11 cellular contexts compared by ENCODE assay signal in genomic region chr17:67139784-67140665, GRCh38.
DNase-seq lines count a peak whose midpoint lies in the region; ATAC-seq and TF ChIP-seq lines count a peak whose summit lies in the region.
"Had no signal": no experiment of that assay in that cellular context is flagged by ENCODE, and none has a peak within 500 bp of the region (broad histone marks: within the 10 kb centered on the region; RNA-seq: fewer than 3 reads in every experiment).

No MANE protein-coding gene starts in this region.

- H3K4me1 ChIP-seq in aorta (ENCODE audit: control insufficient read depth in 1 of 2, insufficient read depth in 2 of 2, low read length in 2 of 2) = no peaks in the 10 kb centered on the region
- H3K4me1 ChIP-seq: esophagus squamous epithelium had no signal

- DNase-seq in SIG-M5 treated with dmso at 0.1 percent for 504 hours (lab: John Stamatoyannopoulos, UW; ENCODE audit: unreplicated experiment) (peak; percentile 42), SIG-M5 (lab: John Stamatoyannopoulos, UW) (no peak), RPMI7951 (ENCODE audit: low read depth) (peak; percentile 37), fibroblast of pulmonary artery (ENCODE audit: low read depth) (peak; percentile 74), sciatic nerve (ENCODE audit: low spot score) (no peak), nephron progenitor cell (no peak), aorta (no peak)
- DNase-seq: activated T-cell treated with anti-CD3 and anti-CD28 coated beads, Interleukin-2, amount 50 U/mL, for 24 hours; esophagus squamous epithelium had no signal

- WGBS in aorta, 2 donors = 85% methylated on average over 10 of the region's 10 CpGs

- no peak overlapping the region for H3K27ac Mint-ChIP-seq in nephron progenitor cell
- H3K27ac Mint-ChIP-seq: nephron had no signal

- H3K36me3 Mint-ChIP-seq in nephron progenitor cell (ENCODE audit: low read depth) = peaks cover 72% of the 10 kb centered on the region

- ATAC-seq in sciatic nerve = peak; percentile 26
- no peak for ATAC-seq in aorta (ENCODE audit: low FRiP score)
- ATAC-seq in HG03439 (IDR thresholded peaks at IDR 0.05; ENCODE audit: unreplicated experiment) = no peak

- H3K27me3 ChIP-seq in aorta (ENCODE audit: control insufficient read depth in 1 of 2, insufficient read depth in 2 of 2, low read length in 1 of 2) = no peaks in the 10 kb centered on the region
- H3K27me3 ChIP-seq: esophagus squamous epithelium had no signal

- TF ChIP-seq CTCF in fibroblast of pulmonary artery (IDR thresholded peaks at IDR 0.05; ENCODE audit: low read length, missing control alignments) = peak; percentile 1
- TF ChIP-seq CTCF in nephron progenitor cell (IDR thresholded peaks at IDR 0.05) = no peak

- intact Hi-C loops in sciatic nerve (cut with DNase I) = no loop called here
- intact Hi-C loops in aorta (cut with DNase I) = no loop called here

- H3K4me1 Mint-ChIP-seq in nephron progenitor cell = no peaks in the 10 kb centered on the region
- H3K4me1 Mint-ChIP-seq: nephron had no signal

- no peak overlapping the region for H3K27ac ChIP-seq in aorta (ENCODE audit: low read depth in 1 of 2, low read length in 2 of 2)
- H3K27ac ChIP-seq: esophagus squamous epithelium had no signal

- H3K9me3 ChIP-seq in aorta (ENCODE audit: control insufficient read depth, low read length) = no peaks in the 10 kb centered on the region
- H3K9me3 ChIP-seq: esophagus squamous epithelium had no signal

- H3K4me3 ChIP-seq in fibroblast of pulmonary artery (replicated peaks; ENCODE audit: low read depth, low read length) (no peak overlapping the region), aorta (ENCODE audit: low read length in 2 of 2) (no peak overlapping the region)
- H3K4me3 ChIP-seq: esophagus squamous epithelium had no signal

- no peak overlapping the region for H3K4me3 Mint-ChIP-seq in nephron progenitor cell
- H3K4me3 Mint-ChIP-seq: activated T-cell treated with anti-CD3 and anti-CD28 coated beads, Interleukin-2, amount 50 U/mL, for 24 hours; nephron had no signal

- no peaks in the 10 kb centered on the region for H3K27me3 Mint-ChIP-seq in nephron progenitor cell (ENCODE audit: low read depth, poor library complexity)
- H3K27me3 Mint-ChIP-seq: activated T-cell treated with anti-CD3 and anti-CD28 coated beads, Interleukin-2, amount 50 U/mL, for 24 hours had no signal

- peaks cover 1 to 6% of the 10 kb centered on the region in 2 donors for H3K36me3 ChIP-seq in aorta (ENCODE audit: control insufficient read depth in 1 of 2, insufficient read depth in 2 of 2, low read length in 1 of 2)

- H3K9me3 Mint-ChIP-seq in nephron progenitor cell = peaks cover 8% of the 10 kb centered on the region
- H3K9me3 Mint-ChIP-seq: activated T-cell treated with anti-CD3 and anti-CD28 coated beads, Interleukin-2, amount 50 U/mL, for 24 hours had no signal

Comparison
In these comparisons a context has a peak if more than half of its experiments do, and no peak if none do; other contexts are left out.
1. DNase-seq: peak in SIG-M5 treated with dmso at 0.1 percent for 504 hours (single experiment), RPMI7951 (single experiment) and fibroblast of pulmonary artery (single experiment); none in SIG-M5 (single experiment), sciatic nerve (single experiment), nephron progenitor cell (single experiment) and aorta (0 of 2).